25 cellular contexts compared by ENCODE assay signal in genomic region chr21:27820342-27820741, GRCh38.
"Had no signal": no experiment of that assay in that cellular context is flagged by ENCODE, and none has a peak within 500 bp of the region (broad histone marks: within the 10 kb centered on the region; RNA-seq: fewer than 3 reads in every experiment).

No MANE protein-coding gene starts in this region.

- H3K9me3 Mint-ChIP-seq: natural killer cell treated with Interleukin-12 subunit alpha and Interleukin-12 subunit beta and Interleukin-15 and Interleukin-18, amount 100 ng/mL, for 72 hours; neural progenitor cell had no signal

- H3K4me3 Mint-ChIP-seq: naive thymus-derived CD8-positive, alpha-beta T cell; natural killer cell treated with Interleukin-12 subunit alpha and Interleukin-12 subunit beta and Interleukin-15 and Interleukin-18, amount 100 ng/mL, for 72 hours; neural progenitor cell; stimulated activated effector memory CD8-positive, alpha-beta T cell treated with anti-CD3 and anti-CD28 coated beads, Interleukin-12 subunit alpha, Interleukin-12 subunit beta, amount 100 ng/mL, for 72 hours; stimulated activated naive B cell treated with anti-CD40 and anti-IgM and Interleukin-4, amounts not matched to agents 10 μg/mL and 1 μg/mL and 100 μg/mL, for 72 hours; stimulated activated naive CD8-positive, alpha-beta T cell treated with anti-CD3 and anti-CD28 coated beads, Interleukin-15, Interleukin-2, amounts not matched to agents 100 ng/mL and 50 ng/mL, for 24 hours had no signal

- H3K4me1 Mint-ChIP-seq: naive thymus-derived CD8-positive, alpha-beta T cell; neural progenitor cell; stimulated activated effector memory CD8-positive, alpha-beta T cell treated with anti-CD3 and anti-CD28 coated beads, Interleukin-12 subunit alpha, Interleukin-12 subunit beta, amount 100 ng/mL, for 72 hours; stimulated activated naive B cell treated with anti-CD40 and anti-IgM and Interleukin-4, amounts not matched to agents 10 μg/mL and 1 μg/mL and 100 μg/mL, for 72 hours had no signal

- H3K27ac ChIP-seq: neural progenitor cell, ovary, parathyroid adenoma, psoas muscle, right lobe of liver, thoracic aorta, thyroid gland, tibial nerve had no signal

- H3K27me3 Mint-ChIP-seq: naive thymus-derived CD8-positive, alpha-beta T cell; natural killer cell treated with Interleukin-12 subunit alpha and Interleukin-12 subunit beta and Interleukin-15 and Interleukin-18, amount 100 ng/mL, for 72 hours; progenitor cell of endocrine pancreas; stimulated activated naive B cell treated with anti-CD40 and anti-IgM and Interleukin-4, amounts not matched to agents 10 μg/mL and 1 μg/mL and 100 μg/mL, for 72 hours; stimulated activated naive CD8-positive, alpha-beta T cell treated with anti-CD3 and anti-CD28 coated beads, Interleukin-15, Interleukin-2, amounts not matched to agents 100 ng/mL and 50 ng/mL, for 24 hours had no signal

- H3K36me3 Mint-ChIP-seq: naive thymus-derived CD8-positive, alpha-beta T cell; natural killer cell treated with Interleukin-12 subunit alpha and Interleukin-12 subunit beta and Interleukin-15 and Interleukin-18, amount 100 ng/mL, for 72 hours; neural progenitor cell; stimulated activated effector memory CD8-positive, alpha-beta T cell treated with anti-CD3 and anti-CD28 coated beads, Interleukin-12 subunit alpha, Interleukin-12 subunit beta, amount 100 ng/mL, for 72 hours; stimulated activated naive B cell treated with anti-CD40 and anti-IgM and Interleukin-4, amounts not matched to agents 10 μg/mL and 1 μg/mL and 100 μg/mL, for 72 hours had no signal

- ATAC-seq: naive thymus-derived CD8-positive, alpha-beta T cell; natural killer cell treated with Interleukin-12 subunit alpha and Interleukin-12 subunit beta and Interleukin-15 and Interleukin-18, amount 100 ng/mL, for 72 hours; psoas muscle; right cardiac atrium; right lobe of liver; stimulated activated effector memory CD8-positive, alpha-beta T cell treated with anti-CD3 and anti-CD28 coated beads, Interleukin-12 subunit alpha, Interleukin-12 subunit beta, amount 100 ng/mL, for 72 hours; stimulated activated naive B cell treated with anti-CD40 and anti-IgM and Interleukin-4, amounts not matched to agents 10 μg/mL and 1 μg/mL and 100 μg/mL, for 72 hours had no signal

- DNase-seq: naive thymus-derived CD8-positive, alpha-beta T cell; occipital lobe; ovary; posterior cingulate gyrus; psoas muscle; right cardiac atrium; right lobe of liver; sigmoid colon; small intestine; stimulated activated CD4-positive, alpha-beta T cell treated with anti-CD3 and anti-CD28 coated beads, Interleukin-15, amount 100 ng/mL, for 24 hours; stimulated activated CD4-positive, alpha-beta T cell treated with anti-CD3 and anti-CD28 coated beads, Interleukin-2, amount 100 ng/mL, for 24 hours; stimulated activated CD4-positive, alpha-beta T cell treated with anti-CD3 and anti-CD28 coated beads, Interleukin-2, amount 100 ng/mL, for 48 hours; stimulated activated CD4-positive, alpha-beta T cell treated with anti-CD3 and anti-CD28 coated beads, Interleukin-4, amount 100 ng/mL, for 24 hours; stimulated activated naive B cell treated with anti-CD40 and anti-IgM and Interleukin-4, amounts not matched to agents 10 μg/mL and 1 μg/mL and 100 μg/mL, for 72 hours; stimulated activated naive CD4-positive, alpha-beta T cell treated with Interleukin-2 at 50 U/mL for 16 hours; stomach; thyroid gland had no signal

- H3K27ac Mint-ChIP-seq: naive thymus-derived CD8-positive, alpha-beta T cell; natural killer cell treated with Interleukin-12 subunit alpha and Interleukin-12 subunit beta and Interleukin-15 and Interleukin-18, amount 100 ng/mL, for 72 hours; neural progenitor cell; progenitor cell of endocrine pancreas; stimulated activated effector memory CD8-positive, alpha-beta T cell treated with anti-CD3 and anti-CD28 coated beads, Interleukin-12 subunit alpha, Interleukin-12 subunit beta, amount 100 ng/mL, for 72 hours; stimulated activated naive B cell treated with anti-CD40 and anti-IgM and Interleukin-4, amounts not matched to agents 10 μg/mL and 1 μg/mL and 100 μg/mL, for 72 hours; stimulated activated naive CD8-positive, alpha-beta T cell treated with anti-CD3 and anti-CD28 coated beads, Interleukin-15, Interleukin-2, amounts not matched to agents 100 ng/mL and 50 ng/mL, for 24 hours had no signal
